Comparison of ENCODE assay signal across 23 cellular contexts in the genomic region with DNA sequence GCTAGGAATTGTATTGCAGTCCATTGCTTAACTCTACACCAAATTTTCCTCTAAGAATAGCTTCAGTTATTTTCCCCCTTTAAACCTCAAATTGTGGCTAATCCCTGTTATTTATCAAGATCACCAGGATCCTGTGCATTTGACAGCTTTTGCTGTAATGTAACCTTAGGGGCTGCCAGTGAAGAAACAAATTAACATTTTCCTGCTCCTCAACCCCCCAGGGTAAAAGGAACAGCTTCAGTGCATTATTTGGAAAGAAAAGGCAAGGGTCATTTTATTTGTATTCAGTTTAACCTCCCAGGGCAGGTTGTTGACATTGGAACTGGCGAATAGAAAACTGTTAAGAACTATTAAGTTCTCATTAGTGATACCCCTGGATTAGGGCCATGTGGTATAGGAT. TPM values are rescaled to one million over a fixed set of nuclear protein-coding genes. Genes with fewer than 3 reads are reported as not detected.
"Had no signal": no experiment of that assay in that cellular context is flagged by ENCODE, and none has a peak within 500 bp of the region (broad histone marks: within the 10 kb centered on the region; RNA-seq: fewer than 3 reads in every experiment).

No MANE protein-coding gene starts in this region.

- H3K27ac Mint-ChIP-seq: naive thymus-derived CD4-positive, alpha-beta T cell; nephron progenitor cell; stimulated activated memory B cell treated with anti-CD40 and anti-IgM and Interleukin-4, amounts not matched to agents 10 μg/mL and 1 μg/mL and 100 μg/mL, for 72 hours; stimulated activated naive CD8-positive, alpha-beta T cell treated with anti-CD3 and anti-CD28 coated beads, Interleukin-15, Interleukin-2, amounts not matched to agents 100 ng/mL and 50 ng/mL, for 24 hours had no signal

- H3K9me3 Mint-ChIP-seq: stimulated activated memory B cell treated with anti-CD40 and anti-IgM and Interleukin-4, amounts not matched to agents 10 μg/mL and 1 μg/mL and 100 μg/mL, for 72 hours had no signal

- H3K27me3 ChIP-seq: heart left ventricle, right lobe of liver, spleen, tibial artery, upper lobe of left lung, vagina had no signal

- H3K4me3 Mint-ChIP-seq: naive thymus-derived CD4-positive, alpha-beta T cell; nephron progenitor cell; stimulated activated memory B cell treated with anti-CD40 and anti-IgM and Interleukin-4, amounts not matched to agents 10 μg/mL and 1 μg/mL and 100 μg/mL, for 72 hours; stimulated activated naive CD8-positive, alpha-beta T cell treated with anti-CD3 and anti-CD28 coated beads, Interleukin-15, Interleukin-2, amounts not matched to agents 100 ng/mL and 50 ng/mL, for 24 hours had no signal

- H3K27me3 Mint-ChIP-seq: naive thymus-derived CD4-positive, alpha-beta T cell; stimulated activated memory B cell treated with anti-CD40 and anti-IgM and Interleukin-4, amounts not matched to agents 10 μg/mL and 1 μg/mL and 100 μg/mL, for 72 hours; stimulated activated naive CD8-positive, alpha-beta T cell treated with anti-CD3 and anti-CD28 coated beads, Interleukin-15, Interleukin-2, amounts not matched to agents 100 ng/mL and 50 ng/mL, for 24 hours had no signal

- H3K36me3 Mint-ChIP-seq: naive thymus-derived CD4-positive, alpha-beta T cell; stimulated activated memory B cell treated with anti-CD40 and anti-IgM and Interleukin-4, amounts not matched to agents 10 μg/mL and 1 μg/mL and 100 μg/mL, for 72 hours had no signal

- H3K4me3 ChIP-seq: heart left ventricle, prostate gland, right lobe of liver, spleen, tibial artery, upper lobe of left lung, vagina had no signal

- DNase-seq: effector CD4-positive, alpha-beta T cell; heart left ventricle; hippocampal formation; left colon; left ventricle myocardium superior; naive thymus-derived CD4-positive, alpha-beta T cell; nephron progenitor cell; right lobe of liver; spleen; stimulated activated CD4-positive, alpha-beta T cell treated with anti-CD3 and anti-CD28 coated beads, Interleukin-15, amount 100 ng/mL, for 24 hours; stimulated activated CD4-positive, alpha-beta T cell treated with anti-CD3 and anti-CD28 coated beads, Interleukin-1b, Interleukin-23, amount 100 ng/mL, for 48 hours; stimulated activated CD4-positive, alpha-beta T cell treated with anti-CD3 and anti-CD28 coated beads, Interleukin-4, amount 100 ng/mL, for 24 hours; tibial artery; upper lobe of left lung had no signal

- H3K4me1 Mint-ChIP-seq: naive thymus-derived CD4-positive, alpha-beta T cell; stimulated activated memory B cell treated with anti-CD40 and anti-IgM and Interleukin-4, amounts not matched to agents 10 μg/mL and 1 μg/mL and 100 μg/mL, for 72 hours had no signal

- H3K79me2 ChIP-seq: parathyroid adenoma had no signal

- H3K27ac ChIP-seq: heart left ventricle, parathyroid adenoma, prostate gland, right lobe of liver, spleen, tibial artery, upper lobe of left lung, vagina had no signal

- ATAC-seq: heart left ventricle; left colon; left ventricle myocardium superior; naive thymus-derived CD4-positive, alpha-beta T cell; right lobe of liver; stimulated activated memory B cell treated with anti-CD40 and anti-IgM and Interleukin-4, amounts not matched to agents 10 μg/mL and 1 μg/mL and 100 μg/mL, for 72 hours had no signal

- H2AFZ ChIP-seq: parathyroid adenoma had no signal

- H3K36me3 ChIP-seq: heart left ventricle, prostate gland, right lobe of liver, spleen, tibial artery, upper lobe of left lung, vagina had no signal

- H3K4me1 ChIP-seq: heart left ventricle, parathyroid adenoma, prostate gland, right lobe of liver, spleen, tibial artery, upper lobe of left lung, vagina had no signal

RNA-seq across cellular contexts. Expression of gene PCDH20, which starts 57.0 kb away (rescaled TPM):
- total RNA-seq: dermis microvascular lymphatic vessel endothelial cell; glomerular endothelial cell; lung microvascular endothelial cell; mononuclear cell; naive thymus-derived CD4-positive, alpha-beta T cell had no signal
- polyA plus RNA-seq: naive thymus-derived CD4-positive, alpha-beta T cell had no signal
